24 cellular contexts compared by ENCODE assay signal in the genomic region with DNA sequence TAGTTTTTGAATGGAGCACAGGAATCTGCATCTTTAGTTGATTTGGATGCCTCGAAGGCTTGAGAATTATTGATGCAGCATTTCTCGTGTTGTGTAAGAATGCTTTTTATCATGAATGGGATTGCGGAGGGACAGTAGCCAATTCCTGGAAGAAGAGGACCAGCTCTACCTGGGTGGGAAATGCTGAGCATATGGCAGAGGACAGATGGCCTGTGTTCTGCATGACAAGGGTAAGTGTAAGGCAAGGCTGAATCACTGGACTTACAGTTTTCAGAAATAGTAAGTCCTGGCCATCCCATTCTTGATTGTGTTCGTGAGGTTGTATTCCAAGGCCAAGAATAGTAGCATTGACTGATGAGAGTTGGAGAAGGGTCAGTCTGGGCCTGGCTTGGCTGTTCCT. TPM values are rescaled to one million over a fixed set of nuclear protein-coding genes. Genes with fewer than 3 reads are reported as not detected.
DNase-seq lines count a peak whose midpoint lies in the region; ATAC-seq and TF ChIP-seq lines count a peak whose summit lies in the region.
"Had no signal": no experiment of that assay in that cellular context is flagged by ENCODE, and none has a peak within 500 bp of the region (broad histone marks: within the 10 kb centered on the region; RNA-seq: fewer than 3 reads in every experiment).

No MANE protein-coding gene starts in this region.

- H3K9me3 Mint-ChIP-seq in CD4-positive, alpha-beta T cell, result no peaks in the 10 kb centered on the region
- peaks cover 0 to 2% (median 0%) of the 10 kb centered on the region in 7 donors for H3K9me3 Mint-ChIP-seq in naive B cell
- H3K9me3 Mint-ChIP-seq: CD8-positive, alpha-beta T cell had no signal

- POLR2A ChIA-PET in CD4-positive, alpha-beta T cell (lab: Charles Lee), result no interaction called here

- intact Hi-C loops in CD4-positive, alpha-beta T cell (cut with DNase I, micrococcal nuclease), result no loop called here
- intact Hi-C loops in posterior cingulate gyrus (cut with DNase I), result no loop called here

- no peaks in the 10 kb centered on the region for H3K27me3 ChIP-seq in CD4-positive, alpha-beta T cell (ENCODE audit: control insufficient read depth, insufficient read depth, low read length)
- H3K27me3 ChIP-seq: BLaER1 treated with 17β-estradiol and CSF1 and Interleukin-3, amounts not matched to agents 10 nM and 100 nM had no signal

- no peaks in the 10 kb centered on the region for H3K27me3 Mint-ChIP-seq in CD4-positive, alpha-beta T cell
- no peaks in the 10 kb centered on the region for H3K27me3 Mint-ChIP-seq in naive B cell

- no peaks in the 10 kb centered on the region for H3K9me3 ChIP-seq in CD4-positive, alpha-beta T cell (ENCODE audit: control insufficient read depth, low read length)
- H3K9me3 ChIP-seq: A549; BLaER1 treated with 17β-estradiol and CSF1 and Interleukin-3, amounts not matched to agents 10 nM and 100 nM; Caco-2 had no signal

- no peaks in the 10 kb centered on the region for H3K4me1 Mint-ChIP-seq in CD4-positive, alpha-beta T cell (ENCODE audit: low read depth)
- H3K4me1 Mint-ChIP-seq in naive B cell, result peaks cover 34 to 47% (median 47%) of the 10 kb centered on the region in 3 donors

- DNase-seq in CD4-positive, alpha-beta T cell, result no peak
- peak; percentile 17 for DNase-seq in DMS 273 treated with DMSO at 0.1 percent for 48 hours (lab: John Stamatoyannopoulos, UW)
- peak; percentile 92 for DNase-seq in cerebellar cortex (ENCODE audit: low spot score)
- no peak for DNase-seq in naive B cell
- DNase-seq in HK-2 (ENCODE audit: unreplicated experiment), result no peak
- no peak for DNase-seq in NCI-H146 (lab: John Stamatoyannopoulos, UW)
- DNase-seq in posterior cingulate gyrus, result no peak
- DNase-seq: AML-193; Caco-2; CD8-positive, alpha-beta T cell; DND-41; KBM-7; MV-4-11; NCI-H1105; NCI-H1436 treated with DMSO at 0.1 percent for 48 hours; NCI-H1930; NCI-H2107; NCI-H748 treated with DMSO at 0.1 percent for 48 hours; NK-92 treated with Interleukin-12 subunit alpha and Interleukin-12 subunit beta, amount 100 ng/mL, for 24 hours; PC-9; SHP77 had no signal

- peaks cover 54% of the 10 kb centered on the region for H3K36me3 Mint-ChIP-seq in CD4-positive, alpha-beta T cell (ENCODE audit: low read depth)
- H3K36me3 Mint-ChIP-seq in naive B cell, result peaks cover 22 to 24% of the 10 kb centered on the region in 2 donors

- CTCF ChIA-PET in CD4-positive, alpha-beta T cell (lab: Charles Lee), result no interaction called here

- peak overlapping the region; percentile 1 for H3K27ac ChIP-seq in CD4-positive, alpha-beta T cell (ENCODE audit: low read depth, low read length)
- H3K27ac ChIP-seq: A549; BLaER1 treated with 17β-estradiol and CSF1 and Interleukin-3, amounts not matched to agents 10 nM and 100 nM; PC-9; RWPE1 had no signal

- no peak overlapping the region for H3K4me3 Mint-ChIP-seq in CD4-positive, alpha-beta T cell
- H3K4me3 Mint-ChIP-seq in naive B cell, result no peak overlapping the region
- H3K4me3 Mint-ChIP-seq: CD8-positive, alpha-beta T cell had no signal

- no peak for TF ChIP-seq CTCF in CD4-positive, alpha-beta T cell (IDR thresholded peaks at IDR 0.05)

- ATAC-seq in CD4-positive, alpha-beta T cell (ENCODE audit: poor library complexity), result no peak
- ATAC-seq in naive B cell (ENCODE audit: low read depth in 2 of 2), result no peak
- ATAC-seq: A549; CD8-positive, alpha-beta T cell had no signal

- no peak overlapping the region for H3K27ac Mint-ChIP-seq in CD4-positive, alpha-beta T cell
- H3K27ac Mint-ChIP-seq in naive B cell, result peak overlapping the region in 5 of 6 donors; percentile 19 to 86 (median 69)

RNA-seq across cellular contexts. Expression of a gene that starts 15.9 kb away (rescaled TPM):
- total RNA-seq in CD4-positive, alpha-beta T cell, result 10 to 100 TPM; 17.6 to 20.3 TPM
- 100 to 1,000 TPM in 1 of 6 donors, 10 to 100 TPM in 5; 69.2 to 117 (median 82.4) TPM for polyA plus RNA-seq in naive B cell (ENCODE audit: low read depth in 6 of 6)

RNA-seq across cellular contexts. Expression of a gene that starts 30.7 kb away (rescaled TPM):
- total RNA-seq in CD4-positive, alpha-beta T cell, result 10 to 100 TPM; 31.5 to 33.3 TPM
- polyA plus RNA-seq in naive B cell (ENCODE audit: low read depth in 6 of 6), result 100 to 1,000 TPM; 131 to 206 (median 147) TPM

RNA-seq across cellular contexts. Expression of a gene that starts 36.1 kb away (rescaled TPM):
- 10 to 100 TPM; 16.0 to 20.4 TPM for total RNA-seq in CD4-positive, alpha-beta T cell
- polyA plus RNA-seq in naive B cell (ENCODE audit: low read depth in 6 of 6), result 10 to 100 TPM; 10.9 to 17.0 (median 13.0) TPM

Comparison
In these comparisons a context has a peak if more than half of its experiments do, and no peak if none do; other contexts are left out.
1. DNase-seq: peak in DMS 273 treated with DMSO at 0.1 percent for 48 hours (single experiment) and cerebellar cortex (single experiment); none in CD4-positive, alpha-beta T cell (0 of 10), naive B cell (single experiment), HK-2 (single experiment), NCI-H146 (single experiment) and posterior cingulate gyrus (0 of 10).